ENCODE assay signal across 8 cellular contexts in genomic region chr19:41928221-41928683, GRCh38. TPM values are rescaled to one million over a fixed set of nuclear protein-coding genes. Genes with fewer than 3 reads are reported as not detected.
A peak's percentile ranks its signal among the peaks of the same experiment; 100 is the strongest.
DNase-seq lines count a peak whose midpoint lies in the region; ATAC-seq, FAIRE-seq and TF ChIP-seq lines count a peak whose summit lies in the region.

Gene ERFL, minus strand, starts transcription at chr19:41928449. Its CDS starts 15,530 bp downstream, at chr19:41912919.

- H3K9me1 ChIP-seq in endothelial cell of umbilical vein (replicated peaks; ENCODE audit: control insufficient read depth, extremely low read depth, insufficient read depth, low read length), result no peaks in the 10 kb centered on the region

- no peaks in the 10 kb centered on the region for H3K79me2 ChIP-seq in endothelial cell of umbilical vein (ENCODE audit: control insufficient read depth, insufficient read depth, low read length)

- TF ChIP-seq CTCF in endothelial cell of umbilical vein (IDR thresholded peaks at IDR 0.05; ENCODE audit: extremely low read depth in 1 of 2, insufficient read depth in 1 of 2, low read depth in 1 of 2, low read length in 2 of 2) (no peak), pancreas (IDR thresholded peaks at IDR 0.05) (no peak)

- peak; percentile 69 for DNase-seq in activated effector memory CD4-positive, alpha-beta T cell treated with anti-CD3 and anti-CD28 coated beads, Interleukin-2, amount 50 U/mL, for 16 hours
- no peak for DNase-seq in activated effector memory CD4-positive, alpha-beta T cell treated with Interleukin-2 at 50 U/mL for 16 hours
- DNase-seq in RPMI8226 (peak; percentile 53), endothelial cell of umbilical vein (ENCODE audit: low read depth, low spot score) (no peak), pancreas (no peak)

- H3K4me3 ChIP-seq in endothelial cell of umbilical vein (replicated peaks in 1 of 3; ENCODE audit: insufficient read depth in 1 of 3, low read depth in 1 of 3, low read length in 3 of 3) (peak within 1 kb of the TSS; percentile 15 to 16 (median 15)), pancreas (peak within 1 kb of the TSS; percentile 19 to 58 (median 34))

- H3K27me3 ChIP-seq in endothelial cell of umbilical vein (ENCODE audit: control insufficient read depth in 2 of 2, insufficient read depth in 2 of 2, low read length in 2 of 2), result peaks cover 65 to 69% of the 10 kb centered on the region in 2 experiments
- no peaks in the 10 kb centered on the region for H3K27me3 ChIP-seq in pancreas

- ATAC-seq in pancreas, result peak; percentile 37 to 73 (median 69)
- no peak for ATAC-seq in HG03565 (IDR thresholded peaks at IDR 0.05; ENCODE audit: unreplicated experiment)
- no peak for ATAC-seq in HG02885 (IDR thresholded peaks at IDR 0.05; ENCODE audit: poor library complexity, unreplicated experiment)
- no peak for ATAC-seq in GM21529 (IDR thresholded peaks at IDR 0.05; ENCODE audit: unreplicated experiment)

- FAIRE-seq in endothelial cell of umbilical vein (lab: Jason Lieb, UNC), result no peak
- FAIRE-seq in pancreas (lab: Jason Lieb, UNC), result no peak

- TF ChIP-seq POLR2A in endothelial cell of umbilical vein (IDR thresholded peaks at IDR 0.05; ENCODE audit: low read depth, low read length), result no peak

- H3K4me1 ChIP-seq in endothelial cell of umbilical vein (ENCODE audit: control insufficient read depth, extremely low read depth, insufficient read depth, low read length) (no peaks in the 10 kb centered on the region), pancreas (no peaks in the 10 kb centered on the region)

- dilution Hi-C loops in endothelial cell of umbilical vein (cut with MboI; ENCODE audit: extremely low pct_ligation_motif_present, low sequenced_read_pairs), result no loop called here

- H2AFZ ChIP-seq in endothelial cell of umbilical vein (ENCODE audit: low read depth, low read length), result peak within 1 kb of the TSS; percentile 45

- intact Hi-C loops in endothelial cell of umbilical vein (cut with micrococcal nuclease), result no loop called here
- intact Hi-C loops in pancreas (cut with DNase I), result no loop called here

- H3K9me3 ChIP-seq in endothelial cell of umbilical vein (replicated peaks; ENCODE audit: control insufficient read depth, insufficient read depth, low read length) (no peaks in the 10 kb centered on the region), pancreas (no peaks in the 10 kb centered on the region)

- peak within 1 kb of the TSS; percentile 47 for H3K4me2 ChIP-seq in endothelial cell of umbilical vein (ENCODE audit: insufficient read depth, low read length)

- H3K36me3 ChIP-seq in endothelial cell of umbilical vein (ENCODE audit: control insufficient read depth in 2 of 2, extremely low read depth in 1 of 2, insufficient read depth in 2 of 2, low read length in 2 of 2) (no peaks in the 10 kb centered on the region), pancreas (no peaks in the 10 kb centered on the region)

- POLR2A ChIA-PET in endothelial cell of umbilical vein (lab: Charles Lee), result no interaction called here

- H3K9ac ChIP-seq in endothelial cell of umbilical vein (replicated peaks; ENCODE audit: extremely low read depth, insufficient read depth, low read length), result no peak within 1 kb of the TSS

- CTCF ChIA-PET in endothelial cell of umbilical vein (lab: Charles Lee), result interaction anchor here (0.6 to 1.5 kb wide), 4 partner anchors 24 to 56 kb away, joined by 3 to 8 read pairs (median 3); no protein-coding TSS in a partner anchor

- H4K20me1 ChIP-seq in endothelial cell of umbilical vein (replicated peaks; ENCODE audit: control insufficient read depth, extremely low read depth, insufficient read depth, low read length), result no peaks in the 10 kb centered on the region

- H3K27ac ChIP-seq in endothelial cell of umbilical vein (ENCODE audit: insufficient read depth, low read depth, low read length) (no peak within 1 kb of the TSS), pancreas (no peak within 1 kb of the TSS)

- 1 to 2% methylated on average over 25 to 49 of the region's 49 CpGs for WGBS in pancreas, 2 donors

- no TSS peak for BruUV-seq in endothelial cell of umbilical vein (replicated peaks; lab: Mats Ljungman, UMichigan)

TF ChIP-seq in endothelial cell of umbilical vein, 7 proteins besides CTCF, POLR2A, EP300 and RAD21:
- TF ChIP-seq MAX (IDR thresholded peaks at IDR 0.05; ENCODE audit: insufficient read depth, insufficient read length), result no peak
- TF ChIP-seq MYC (IDR thresholded peaks at IDR 0.05; ENCODE audit: low read depth, low read length), result no peak
- no peak for TF ChIP-seq FOS (IDR thresholded peaks at IDR 0.05; ENCODE audit: borderline replicate concordance, insufficient read depth, low read length)
- TF ChIP-seq POLR2AphosphoS5 (IDR thresholded peaks at IDR 0.05; ENCODE audit: insufficient read depth, low read depth, low read length), result no peak
- no peak for TF ChIP-seq GATA2 (IDR thresholded peaks at IDR 0.05; ENCODE audit: insufficient read depth, insufficient read length, low read depth, low read length)
- peak; percentile 69 for TF ChIP-seq EZH2 (IDR thresholded peaks at IDR 0.05; ENCODE audit: borderline replicate concordance, low read depth, low read length, severe bottlenecking)
- no peak for TF ChIP-seq JUN (IDR thresholded peaks at IDR 0.05; ENCODE audit: borderline replicate concordance, insufficient read depth, insufficient read length, low read depth)

RNA-seq across cellular contexts. Expression of gene ERFL, which starts in this region (rescaled TPM):
- not detected in 2 replicates for total RNA-seq in endothelial cell of umbilical vein
- not detected in 2 replicates for polyA plus RNA-seq in endothelial cell of umbilical vein
- 0.06 TPM in 1 of 2 replicates, not detected in the other for polyA plus RNA-seq in endothelial cell of umbilical vein (2011; cell fraction: cytosol; rRNA removed)
- 0.06 and 0.07 TPM in 2 replicates for polyA plus RNA-seq in endothelial cell of umbilical vein (2011; cell fraction: nucleus; rRNA removed)
- polyA plus RNA-seq in endothelial cell of umbilical vein (2012), result 0.08 and 0.12 TPM in 2 replicates
- not detected in 2 replicates for polyA minus RNA-seq in endothelial cell of umbilical vein
- polyA minus RNA-seq in endothelial cell of umbilical vein (2011; cell fraction: cytosol; rRNA and poly(A)+ RNA removed), result not detected
- polyA minus RNA-seq in endothelial cell of umbilical vein (2011; cell fraction: nucleus; rRNA and poly(A)+ RNA removed), result not detected in 2 replicates
- under 1 TPM in 5 of 6 donors, not detected in 1; 0.06 to 0.37 (median 0.14) TPM for total RNA-seq in pancreas
- polyA plus RNA-seq in pancreas, result under 1 TPM; 0.33 to 0.34 TPM

Comparison
In these comparisons a context has a peak if more than half of its experiments do, and no peak if none do; other contexts are left out.
1. DNase-seq: peak in activated effector memory CD4-positive, alpha-beta T cell treated with anti-CD3 and anti-CD28 coated beads, Interleukin-2, amount 50 U/mL, for 16 hours (single experiment) and RPMI8226 (single experiment); none in activated effector memory CD4-positive, alpha-beta T cell treated with Interleukin-2 at 50 U/mL for 16 hours (single experiment), endothelial cell of umbilical vein (single experiment) and pancreas (0 of 6).
2. Peak in ATAC-seq and H3K4me3 ChIP-seq in pancreas; RNA of the gene not detected or under 1 TPM.